In genomic region chr7:100825760-100826545, GRCh38 we compare ENCODE assay signal across 8 cellular contexts. TPM values are rescaled to one million over a fixed set of nuclear protein-coding genes. Genes with fewer than 3 reads are reported as not detected.
DNase-seq lines count a peak whose midpoint lies in the region; ATAC-seq and TF ChIP-seq lines count a peak whose summit lies in the region.

No MANE protein-coding gene starts in this region.

- peak overlapping the region; percentile 63 for H3K4me3 Mint-ChIP-seq in activated T-cell treated with anti-CD3 and anti-CD28 coated beads, Interleukin-2, amount 50 U/mL, for 4 hours

- TF ChIP-seq CTCF in prostate gland (IDR thresholded peaks at IDR 0.05), result peak in 2 of 4 experiments; percentile 28 to 43

- H3K9me3 ChIP-seq in prostate gland, result no peaks in the 10 kb centered on the region

- no peak for ATAC-seq in activated T-cell treated with anti-CD3 and anti-CD28 coated beads, Interleukin-2, amount 50 U/mL, for 4 hours
- no peak for ATAC-seq in GM18868 (IDR thresholded peaks at IDR 0.05; ENCODE audit: unreplicated experiment)

- no peak for DNase-seq in activated T-cell treated with anti-CD3 and anti-CD28 coated beads, Interleukin-2, amount 50 U/mL, for 4 hours
- no peak for DNase-seq in activated T-cell treated with anti-CD3 and anti-CD28 coated beads for 4 hours
- peak; percentile 40 for DNase-seq in SK-MEL-5 (ENCODE audit: low read depth, low spot score)
- DNase-seq in fibroblast of peridontal ligament (ENCODE audit: extremely low read depth), result peak; percentile 67
- no peak for DNase-seq in prostate gland (ENCODE audit: low spot score)
- DNase-seq in ecto neural progenitor cell (ENCODE audit: low spot score), result no peak
- no peak for DNase-seq in superior temporal gyrus (ENCODE audit: extremely low spot score)

- TF ChIP-seq POLR2A in prostate gland (IDR thresholded peaks at IDR 0.05), result peak; percentile 10

- H3K27ac ChIP-seq in prostate gland, result peak overlapping the region; percentile 70 to 85

- H3K4me3 ChIP-seq in prostate gland, result peak overlapping the region; percentile 71 to 76

- H3K36me3 ChIP-seq in prostate gland, result peaks cover 2 to 12% of the 10 kb centered on the region in 2 donors

- peaks cover 43% of the 10 kb centered on the region for H3K27me3 Mint-ChIP-seq in activated T-cell treated with anti-CD3 and anti-CD28 coated beads, Interleukin-2, amount 50 U/mL, for 4 hours (ENCODE audit: low read depth)

- intact Hi-C loops in prostate gland (cut with DNase I), result loop anchor here (2.0 to 5.0 kb wide), 2 partner anchors 23 to 119 kb away; partner anchors contain the start of gene POP7

- peaks cover 17% of the 10 kb centered on the region for H3K4me1 Mint-ChIP-seq in activated T-cell treated with anti-CD3 and anti-CD28 coated beads, Interleukin-2, amount 50 U/mL, for 4 hours (ENCODE audit: low read depth)

- H3K27me3 ChIP-seq in prostate gland (replicated peaks; ENCODE audit: insufficient read depth), result no peaks in the 10 kb centered on the region

- in situ Hi-C loops in SK-MEL-5 (cut with HindIII; ENCODE audit: low pct_unique_long_range_greater_than_20kb, low sequenced_read_pairs), result no loop called here

- no peaks in the 10 kb centered on the region for H3K36me3 Mint-ChIP-seq in activated T-cell treated with anti-CD3 and anti-CD28 coated beads, Interleukin-2, amount 50 U/mL, for 4 hours (ENCODE audit: insufficient read depth)

- no peaks in the 10 kb centered on the region for H3K9me3 Mint-ChIP-seq in activated T-cell treated with anti-CD3 and anti-CD28 coated beads, Interleukin-2, amount 50 U/mL, for 4 hours

- H3K4me1 ChIP-seq in prostate gland (replicated peaks), result peaks cover 8% of the 10 kb centered on the region

- WGBS in prostate gland, result 7% methylated on average over 18 of the region's 18 CpGs

RNA-seq across cellular contexts. Expression of gene EPHB4, which starts 1.4 kb away (rescaled TPM):
- total RNA-seq in activated T-cell treated with anti-CD3 and anti-CD28 coated beads, Interleukin-2, amount 50 U/mL, for 4 hours, result 1 to 10 TPM; 1.5 to 3.9 (median 2.6) TPM
- 37.3 and 45.2 TPM in 2 replicates for total RNA-seq in SK-MEL-5 (2014; rRNA removed; shearing (Covaris generic))
- polyA plus RNA-seq in SK-MEL-5 (2015; cell fraction: cytosol; rRNA removed), result 48.3 and 61.3 TPM in 2 replicates
- 49.8 and 54.2 TPM in 2 replicates for polyA plus RNA-seq in SK-MEL-5 (2015; cell fraction: nucleus; rRNA removed)
- 10 to 100 TPM; 78.6 to 80.8 TPM for total RNA-seq in prostate gland

RNA-seq across cellular contexts. Expression of gene SLC12A9, which starts 26.6 kb away (rescaled TPM):
- total RNA-seq in activated T-cell treated with anti-CD3 and anti-CD28 coated beads, Interleukin-2, amount 50 U/mL, for 4 hours, result 10 to 100 TPM; 22.9 to 31.7 (median 29.6) TPM
- 13.1 and 16.6 TPM in 2 replicates for total RNA-seq in SK-MEL-5 (2014; rRNA removed; shearing (Covaris generic))
- polyA plus RNA-seq in SK-MEL-5 (2015; cell fraction: cytosol; rRNA removed), result 25.1 and 30.9 TPM in 2 replicates
- polyA plus RNA-seq in SK-MEL-5 (2015; cell fraction: nucleus; rRNA removed), result 119 and 144 TPM in 2 replicates
- 10 to 100 TPM; 22.0 to 29.4 TPM for total RNA-seq in prostate gland

RNA-seq across cellular contexts. Expression of gene TRIP6, which starts 41.2 kb away (rescaled TPM):
- 10 to 100 TPM; 44.9 to 47.7 (median 45.4) TPM for total RNA-seq in activated T-cell treated with anti-CD3 and anti-CD28 coated beads, Interleukin-2, amount 50 U/mL, for 4 hours
- 107 and 109 TPM in 2 replicates for total RNA-seq in SK-MEL-5 (2014; rRNA removed; shearing (Covaris generic))
- 117 and 129 TPM in 2 replicates for polyA plus RNA-seq in SK-MEL-5 (2015; cell fraction: cytosol; rRNA removed)
- 166 and 196 TPM in 2 replicates for polyA plus RNA-seq in SK-MEL-5 (2015; cell fraction: nucleus; rRNA removed)
- 100 to 1,000 TPM in 1 of 2 donors, 10 to 100 TPM in 1; 65.9 to 113 TPM for total RNA-seq in prostate gland

RNA-seq across cellular contexts. Expression of gene SRRT, which starts 49.0 kb away (rescaled TPM):
- 100 to 1,000 TPM; 406 to 450 (median 436) TPM for total RNA-seq in activated T-cell treated with anti-CD3 and anti-CD28 coated beads, Interleukin-2, amount 50 U/mL, for 4 hours
- total RNA-seq in SK-MEL-5 (2014; rRNA removed; shearing (Covaris generic)), result 42.2 and 49.8 TPM in 2 replicates
- polyA plus RNA-seq in SK-MEL-5 (2015; cell fraction: cytosol; rRNA removed), result 107 and 113 TPM in 2 replicates
- 655 and 710 TPM in 2 replicates for polyA plus RNA-seq in SK-MEL-5 (2015; cell fraction: nucleus; rRNA removed)
- total RNA-seq in prostate gland, result 100 to 1,000 TPM; 105 to 182 TPM

Comparison
In these comparisons a context has a peak if more than half of its experiments do, and no peak if none do; other contexts are left out.
1. DNase-seq: peak in SK-MEL-5 (single experiment) and fibroblast of peridontal ligament (single experiment); none in activated T-cell treated with anti-CD3 and anti-CD28 coated beads, Interleukin-2, amount 50 U/mL, for 4 hours (single experiment), activated T-cell treated with anti-CD3 and anti-CD28 coated beads for 4 hours (single experiment), prostate gland (single experiment), ecto neural progenitor cell (single experiment) and superior temporal gyrus (single experiment).